In genomic region chr5:153066281-153066680, GRCh38 we compare ENCODE assay signal across 1 cellular context.
TF ChIP-seq lines count a peak whose summit lies in the region.

No MANE protein-coding gene starts in this region.

TF ChIP-seq in GM23338, 12 proteins besides CTCF, POLR2A, EP300 and RAD21 (continued from another document):
- TF ChIP-seq, protein P1, sequence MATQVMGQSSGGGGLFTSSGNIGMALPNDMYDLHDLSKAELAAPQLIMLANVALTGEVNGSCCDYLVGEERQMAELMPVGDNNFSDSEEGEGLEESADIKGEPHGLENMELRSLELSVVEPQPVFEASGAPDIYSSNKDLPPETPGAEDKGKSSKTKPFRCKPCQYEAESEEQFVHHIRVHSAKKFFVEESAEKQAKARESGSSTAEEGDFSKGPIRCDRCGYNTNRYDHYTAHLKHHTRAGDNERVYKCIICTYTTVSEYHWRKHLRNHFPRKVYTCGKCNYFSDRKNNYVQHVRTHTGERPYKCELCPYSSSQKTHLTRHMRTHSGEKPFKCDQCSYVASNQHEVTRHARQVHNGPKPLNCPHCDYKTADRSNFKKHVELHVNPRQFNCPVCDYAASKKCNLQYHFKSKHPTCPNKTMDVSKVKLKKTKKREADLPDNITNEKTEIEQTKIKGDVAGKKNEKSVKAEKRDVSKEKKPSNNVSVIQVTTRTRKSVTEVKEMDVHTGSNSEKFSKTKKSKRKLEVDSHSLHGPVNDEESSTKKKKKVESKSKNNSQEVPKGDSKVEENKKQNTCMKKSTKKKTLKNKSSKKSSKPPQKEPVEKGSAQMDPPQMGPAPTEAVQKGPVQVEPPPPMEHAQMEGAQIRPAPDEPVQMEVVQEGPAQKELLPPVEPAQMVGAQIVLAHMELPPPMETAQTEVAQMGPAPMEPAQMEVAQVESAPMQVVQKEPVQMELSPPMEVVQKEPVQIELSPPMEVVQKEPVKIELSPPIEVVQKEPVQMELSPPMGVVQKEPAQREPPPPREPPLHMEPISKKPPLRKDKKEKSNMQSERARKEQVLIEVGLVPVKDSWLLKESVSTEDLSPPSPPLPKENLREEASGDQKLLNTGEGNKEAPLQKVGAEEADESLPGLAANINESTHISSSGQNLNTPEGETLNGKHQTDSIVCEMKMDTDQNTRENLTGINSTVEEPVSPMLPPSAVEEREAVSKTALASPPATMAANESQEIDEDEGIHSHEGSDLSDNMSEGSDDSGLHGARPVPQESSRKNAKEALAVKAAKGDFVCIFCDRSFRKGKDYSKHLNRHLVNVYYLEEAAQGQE (IDR thresholded peaks at IDR 0.05; ENCODE audit: unreplicated experiment): no peak
- TF ChIP-seq ZNF331 (CRISPR knock-in tag; IDR thresholded peaks at IDR 0.05; ENCODE audit: low read depth): no peak
- no peak for TF ChIP-seq STAT1 (IDR thresholded peaks at IDR 0.05; ENCODE audit: unreplicated experiment)
- TF ChIP-seq, protein P2, sequence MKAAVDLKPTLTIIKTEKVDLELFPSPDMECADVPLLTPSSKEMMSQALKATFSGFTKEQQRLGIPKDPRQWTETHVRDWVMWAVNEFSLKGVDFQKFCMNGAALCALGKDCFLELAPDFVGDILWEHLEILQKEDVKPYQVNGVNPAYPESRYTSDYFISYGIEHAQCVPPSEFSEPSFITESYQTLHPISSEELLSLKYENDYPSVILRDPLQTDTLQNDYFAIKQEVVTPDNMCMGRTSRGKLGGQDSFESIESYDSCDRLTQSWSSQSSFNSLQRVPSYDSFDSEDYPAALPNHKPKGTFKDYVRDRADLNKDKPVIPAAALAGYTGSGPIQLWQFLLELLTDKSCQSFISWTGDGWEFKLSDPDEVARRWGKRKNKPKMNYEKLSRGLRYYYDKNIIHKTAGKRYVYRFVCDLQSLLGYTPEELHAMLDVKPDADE (IDR thresholded peaks at IDR 0.05): no peak
- no peak for TF ChIP-seq EZH2 (IDR thresholded peaks at IDR 0.05; ENCODE audit: low read depth, unreplicated experiment)
- TF ChIP-seq NANOG (IDR thresholded peaks at IDR 0.05; ENCODE audit: borderline replicate concordance): no peak
- TF ChIP-seq, protein P3, sequence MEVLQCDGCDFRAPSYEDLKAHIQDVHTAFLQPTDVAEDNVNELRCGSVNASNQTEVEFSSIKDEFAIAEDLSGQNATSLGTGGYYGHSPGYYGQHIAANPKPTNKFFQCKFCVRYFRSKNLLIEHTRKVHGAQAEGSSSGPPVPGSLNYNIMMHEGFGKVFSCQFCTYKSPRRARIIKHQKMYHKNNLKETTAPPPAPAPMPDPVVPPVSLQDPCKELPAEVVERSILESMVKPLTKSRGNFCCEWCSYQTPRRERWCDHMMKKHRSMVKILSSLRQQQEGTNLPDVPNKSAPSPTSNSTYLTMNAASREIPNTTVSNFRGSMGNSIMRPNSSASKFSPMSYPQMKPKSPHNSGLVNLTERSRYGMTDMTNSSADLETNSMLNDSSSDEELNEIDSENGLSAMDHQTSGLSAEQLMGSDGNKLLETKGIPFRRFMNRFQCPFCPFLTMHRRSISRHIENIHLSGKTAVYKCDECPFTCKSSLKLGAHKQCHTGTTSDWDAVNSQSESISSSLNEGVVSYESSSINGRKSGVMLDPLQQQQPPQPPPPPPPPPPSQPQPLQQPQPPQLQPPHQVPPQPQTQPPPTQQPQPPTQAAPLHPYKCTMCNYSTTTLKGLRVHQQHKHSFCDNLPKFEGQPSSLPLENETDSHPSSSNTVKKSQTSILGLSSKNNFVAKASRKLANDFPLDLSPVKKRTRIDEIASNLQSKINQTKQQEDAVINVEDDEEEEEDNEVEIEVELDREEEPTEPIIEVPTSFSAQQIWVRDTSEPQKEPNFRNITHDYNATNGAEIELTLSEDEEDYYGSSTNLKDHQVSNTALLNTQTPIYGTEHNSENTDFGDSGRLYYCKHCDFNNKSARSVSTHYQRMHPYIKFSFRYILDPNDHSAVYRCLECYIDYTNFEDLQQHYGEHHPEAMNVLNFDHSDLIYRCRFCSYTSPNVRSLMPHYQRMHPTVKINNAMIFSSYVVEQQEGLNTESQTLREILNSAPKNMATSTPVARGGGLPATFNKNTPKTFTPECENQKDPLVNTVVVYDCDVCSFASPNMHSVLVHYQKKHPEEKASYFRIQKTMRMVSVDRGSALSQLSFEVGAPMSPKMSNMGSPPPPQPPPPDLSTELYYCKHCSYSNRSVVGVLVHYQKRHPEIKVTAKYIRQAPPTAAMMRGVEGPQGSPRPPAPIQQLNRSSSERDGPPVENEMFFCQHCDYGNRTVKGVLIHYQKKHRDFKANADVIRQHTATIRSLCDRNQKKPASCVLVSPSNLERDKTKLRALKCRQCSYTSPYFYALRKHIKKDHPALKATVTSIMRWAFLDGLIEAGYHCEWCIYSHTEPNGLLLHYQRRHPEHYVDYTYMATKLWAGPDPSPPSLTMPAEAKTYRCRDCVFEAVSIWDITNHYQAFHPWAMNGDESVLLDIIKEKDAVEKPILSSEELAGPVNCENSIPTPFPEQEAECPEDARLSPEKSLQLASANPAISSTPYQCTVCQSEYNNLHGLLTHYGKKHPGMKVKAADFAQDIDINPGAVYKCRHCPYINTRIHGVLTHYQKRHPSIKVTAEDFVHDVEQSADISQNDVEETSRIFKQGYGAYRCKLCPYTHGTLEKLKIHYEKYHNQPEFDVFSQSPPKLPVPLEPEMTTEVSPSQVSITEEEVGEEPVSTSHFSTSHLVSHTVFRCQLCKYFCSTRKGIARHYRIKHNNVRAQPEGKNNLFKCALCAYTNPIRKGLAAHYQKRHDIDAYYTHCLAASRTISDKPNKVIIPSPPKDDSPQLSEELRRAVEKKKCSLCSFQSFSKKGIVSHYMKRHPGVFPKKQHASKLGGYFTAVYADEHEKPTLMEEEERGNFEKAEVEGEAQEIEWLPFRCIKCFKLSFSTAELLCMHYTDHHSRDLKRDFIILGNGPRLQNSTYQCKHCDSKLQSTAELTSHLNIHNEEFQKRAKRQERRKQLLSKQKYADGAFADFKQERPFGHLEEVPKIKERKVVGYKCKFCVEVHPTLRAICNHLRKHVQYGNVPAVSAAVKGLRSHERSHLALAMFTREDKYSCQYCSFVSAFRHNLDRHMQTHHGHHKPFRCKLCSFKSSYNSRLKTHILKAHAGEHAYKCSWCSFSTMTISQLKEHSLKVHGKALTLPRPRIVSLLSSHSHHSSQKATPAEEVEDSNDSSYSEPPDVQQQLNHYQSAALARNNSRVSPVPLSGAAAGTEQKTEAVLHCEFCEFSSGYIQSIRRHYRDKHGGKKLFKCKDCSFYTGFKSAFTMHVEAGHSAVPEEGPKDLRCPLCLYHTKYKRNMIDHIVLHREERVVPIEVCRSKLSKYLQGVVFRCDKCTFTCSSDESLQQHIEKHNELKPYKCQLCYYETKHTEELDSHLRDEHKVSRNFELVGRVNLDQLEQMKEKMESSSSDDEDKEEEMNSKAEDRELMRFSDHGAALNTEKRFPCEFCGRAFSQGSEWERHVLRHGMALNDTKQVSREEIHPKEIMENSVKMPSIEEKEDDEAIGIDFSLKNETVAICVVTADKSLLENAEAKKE (CRISPR knock-in tag; IDR thresholded peaks at IDR 0.05): no peak
